21 cellular contexts compared by ENCODE assay signal in genomic region chr3:132669256-132669777, GRCh38. TPM values are rescaled to one million over a fixed set of nuclear protein-coding genes. Genes with fewer than 3 reads are reported as not detected.
DNase-seq lines count a peak whose midpoint lies in the region; ATAC-seq and TF ChIP-seq lines count a peak whose summit lies in the region.
"Had no signal": no experiment of that assay in that cellular context is flagged by ENCODE, and none has a peak within 500 bp of the region (broad histone marks: within the 10 kb centered on the region; RNA-seq: fewer than 3 reads in every experiment).

No MANE protein-coding gene starts in this region.

- no peak for TF ChIP-seq POLR2A in IMR-90 (IDR thresholded peaks at IDR 0.05; ENCODE audit: low read depth, low read length)

- no peak overlapping the region for H4K91ac ChIP-seq in IMR-90 (ENCODE audit: insufficient read depth, low read depth, low read length)

- H3K36me3 Mint-ChIP-seq in progenitor cell of endocrine pancreas (ENCODE audit: insufficient read depth): peaks cover 4% of the 10 kb centered on the region

- H3K27ac ChIP-seq in SK-N-SH (ENCODE audit: low read depth in 2 of 2, low read length in 1 of 2): no peak overlapping the region
- H3K27ac ChIP-seq in IMR-90 (ENCODE audit: insufficient read depth, low read length): peak overlapping the region; percentile 40; the same call in 1 of the 2 replicates
- H3K27ac ChIP-seq: HL-60, Peyer's patch had no signal

- 0 out of 4 replicates have a peak overlapping the region, but pooled peaks of 1 of the 2 experiments have one; percentile 30 for H4K8ac ChIP-seq in IMR-90 (ENCODE audit: low read depth in 2 of 2, low read length in 2 of 2)

- TF ChIP-seq EP300 in SK-N-SH (IDR thresholded peaks at IDR 0.05; ENCODE audit: borderline replicate concordance in 1 of 2, low read depth in 1 of 2, low read length in 1 of 2): no peak

- H3K4me2 ChIP-seq in SK-N-SH (no peak overlapping the region), IMR-90 (ENCODE audit: low read depth, low read length) (no peak overlapping the region)

- H2AFZ ChIP-seq in SK-N-SH (ENCODE audit: low read depth) (no peak overlapping the region), IMR-90 (replicated peaks; ENCODE audit: low read length, poor library complexity) (no peak overlapping the region)

- H2BK5ac ChIP-seq in IMR-90 (ENCODE audit: low read depth, low read length, poor library complexity, severe bottlenecking): peak overlapping the region; percentile 18

- POLR2A ChIA-PET in SK-N-SH (lab: Yijun Ruan, JAX) (no interaction called here), IMR-90 (lab: Charles Lee; ENCODE audit: unreplicated experiment) (no interaction called here)

- H3K14ac ChIP-seq in IMR-90 (replicated peaks; ENCODE audit: low read depth, low read length): no peak overlapping the region

- H3F3A ChIP-seq in SK-N-SH (replicated peaks; ENCODE audit: insufficient read depth): peaks cover 13% of the 10 kb centered on the region

- H3K4me3 ChIP-seq in SK-N-SH (ENCODE audit: low read depth in 2 of 2, low read length in 1 of 2) (no peak overlapping the region), IMR-90 (ENCODE audit: insufficient read depth, low read depth, low read length) (no peak overlapping the region)
- H3K4me3 ChIP-seq: HAP-1, Peyer's patch had no signal

- H2AK5ac ChIP-seq in IMR-90 (ENCODE audit: low read depth, low read length): no peak overlapping the region

- peak overlapping the region; percentile 41 for H3K27ac Mint-ChIP-seq in progenitor cell of endocrine pancreas
- H3K27ac Mint-ChIP-seq: CD4-positive, alpha-beta T cell had no signal

- H2BK20ac ChIP-seq in IMR-90 (ENCODE audit: low read depth, low read length): no peak overlapping the region

- H3K18ac ChIP-seq in IMR-90 (ENCODE audit: low read depth, low read length): no peak overlapping the region

- no peak overlapping the region for H3K4me3 Mint-ChIP-seq in progenitor cell of endocrine pancreas (ENCODE audit: low read depth)
- H3K4me3 Mint-ChIP-seq: CD4-positive, alpha-beta T cell had no signal

- H2BK15ac ChIP-seq in IMR-90 (ENCODE audit: low read depth, low read length): no peak overlapping the region

- H3K9me1 ChIP-seq in IMR-90 (ENCODE audit: insufficient read depth, low read length): 0 out of 2 replicates have a peak, but pooled peaks cover 5% of the 10 kb centered on the region

- no peak overlapping the region for H3K4ac ChIP-seq in IMR-90 (ENCODE audit: low read depth, low read length)

- H2AK9ac ChIP-seq in IMR-90 (replicated peaks; ENCODE audit: low read depth, low read length, poor library complexity): no peak overlapping the region

- DNase-seq in SK-N-SH (no peak), IMR-90 (peak; percentile 13), astrocyte of the hippocampus (ENCODE audit: low read depth, low spot score) (peak; percentile 4), progenitor cell of endocrine pancreas (ENCODE audit: low spot score, unreplicated experiment) (no peak), AG20443 (ENCODE audit: low spot score) (no peak)
- no peak for DNase-seq in activated CD4-positive, alpha-beta T cell treated with anti-CD3 and anti-CD28 coated beads, Interleukin-2, amount 50 U/mL, for 4 hours
- DNase-seq: 8988T; CD4-positive, alpha-beta T cell; DMS53; Kasumi-1; NCI-H1105 treated with DMSO at 0.1 percent for 48 hours; NCI-H1694; NCI-H2081 treated with DMSO at 0.1 percent for 48 hours; NCI-H748 treated with DMSO at 0.1 percent for 48 hours; NK-92 treated with Interleukin-12 subunit alpha and Interleukin-12 subunit beta, amount 100 ng/mL, for 24 hours; Peyer's patch; Right ventricle myocardium superior had no signal

- no peaks in the 10 kb centered on the region for H3K9me3 ChIP-seq in SK-N-SH
- H3K9me3 ChIP-seq in IMR-90 (ENCODE audit: control insufficient read depth, insufficient read depth, low read length): no peaks in the 10 kb centered on the region
- H3K9me3 ChIP-seq: HAP-1, Peyer's patch had no signal

- H3K27me3 Mint-ChIP-seq in progenitor cell of endocrine pancreas: no peaks in the 10 kb centered on the region
- H3K27me3 Mint-ChIP-seq: CD4-positive, alpha-beta T cell had no signal

- TF ChIP-seq CTCF in SK-N-SH (IDR thresholded peaks at IDR 0.05) (no peak), IMR-90 (conservative IDR thresholded peaks at IDR 0.05; ENCODE audit: low read depth, low read length) (no peak), progenitor cell of endocrine pancreas (IDR thresholded peaks at IDR 0.05; ENCODE audit: unreplicated experiment) (no peak)

- no peak overlapping the region for H3K56ac ChIP-seq in IMR-90 (ENCODE audit: extremely low read depth, insufficient read depth, low read length)

- no peak overlapping the region for H3K23ac ChIP-seq in IMR-90 (ENCODE audit: low read depth, low read length)

- H3K4me1 ChIP-seq in SK-N-SH (ENCODE audit: control insufficient read depth in 1 of 2, insufficient read depth in 2 of 2, low read depth in 1 of 2, low read length in 1 of 2) (peaks cover 0 to 12% of the 10 kb centered on the region in 2 experiments; a peak in 2 of 4 replicates), IMR-90 (ENCODE audit: control insufficient read depth, insufficient read depth, low read length) (peaks cover 4% of the 10 kb centered on the region)
- H3K4me1 ChIP-seq: Peyer's patch had no signal

- WGBS in SK-N-SH (ENCODE audit: low lambda C conversion rate): 91% methylated on average over 5 of the region's 5 CpGs
- 100% methylated on average over 3 of the region's 5 CpGs; no CpG with 5 or more reads in 1 of the 2 experiments for WGBS in IMR-90 (ENCODE audit: extremely low coverage in 2 of 2, insufficient read length in 1 of 2), 2 experiments

- no peak for TF ChIP-seq RAD21 in SK-N-SH (IDR thresholded peaks at IDR 0.05; ENCODE audit: low read length)
- TF ChIP-seq RAD21 in IMR-90 (IDR thresholded peaks at IDR 0.05; ENCODE audit: low read length): no peak

- dilution Hi-C loops in IMR-90 (cut with HindIII; ENCODE audit: low sequenced_read_pairs, unreplicated experiment): no loop called here

- no TSS peak for BruUV-seq in IMR-90 (replicated peaks; lab: Mats Ljungman, UMichigan)

- ATAC-seq in SK-N-SH treated with all-trans-retinoic acid at 6 μM for 48 hours (no peak; the same call in 2 of the 3 replicates), IMR-90 (ENCODE audit: low read depth) (peak; percentile 28), GM18907 (IDR thresholded peaks at IDR 0.05; ENCODE audit: unreplicated experiment) (no peak)

- in situ Hi-C loops in IMR-90 (cut with MboI; ENCODE audit: low sequenced_read_pairs): no loop called here

- H3K79me1 ChIP-seq in IMR-90 (ENCODE audit: low read depth in 1 of 2, low read length in 2 of 2): peaks cover 24 to 28% of the 10 kb centered on the region in 2 experiments

- intact Hi-C loops in IMR-90 (cut with micrococcal nuclease): no loop called here

- H3K79me2 ChIP-seq in SK-N-SH (ENCODE audit: insufficient read depth): peaks cover 14% of the 10 kb centered on the region

- H3K9me2 ChIP-seq in SK-N-SH: no peaks in the 10 kb centered on the region

- H3K4me1 Mint-ChIP-seq in progenitor cell of endocrine pancreas (ENCODE audit: low read depth): peaks cover 3% of the 10 kb centered on the region

- H3K36me3 ChIP-seq in SK-N-SH (replicated peaks in 1 of 2; ENCODE audit: control insufficient read depth in 1 of 2, insufficient read depth in 2 of 2, low read length in 1 of 2): peaks cover 54 to 67% of the 10 kb centered on the region in 2 experiments
- peaks cover 12% of the 10 kb centered on the region for H3K36me3 ChIP-seq in IMR-90 (ENCODE audit: control insufficient read depth, insufficient read depth, low read length)

- H3K9me3 Mint-ChIP-seq in progenitor cell of endocrine pancreas (ENCODE audit: low read depth): no peaks in the 10 kb centered on the region
- H3K9me3 Mint-ChIP-seq: CD4-positive, alpha-beta T cell had no signal

- H4K20me1 ChIP-seq in SK-N-SH (ENCODE audit: insufficient read depth) (no peaks in the 10 kb centered on the region), IMR-90 (ENCODE audit: insufficient read depth, low read length) (no peaks in the 10 kb centered on the region; the same call in 1 of the 2 replicates)

- H3K27me3 ChIP-seq in SK-N-SH (ENCODE audit: insufficient read depth) (no peaks in the 10 kb centered on the region), IMR-90 (ENCODE audit: control insufficient read depth, insufficient read depth, low read length) (no peaks in the 10 kb centered on the region)
- H3K27me3 ChIP-seq: Peyer's patch had no signal

- CTCF ChIA-PET in SK-N-SH (lab: Yijun Ruan, JAX): interaction anchor here (4.0 kb wide), 1 partner anchor 9 kb away, joined by 21 read pairs; the partner anchor contains the start of genes ACAD11 and UBA5
- CTCF ChIA-PET in IMR-90 (lab: Yijun Ruan, JAX): no interaction called here

- H3K9ac ChIP-seq in SK-N-SH: no peak overlapping the region
- no peak overlapping the region for H3K9ac ChIP-seq in IMR-90 (ENCODE audit: low read depth, low read length)

- no peak overlapping the region for H2BK120ac ChIP-seq in IMR-90 (ENCODE audit: low read depth, low read length)

- peak overlapping the region; percentile 83; the same call in 1 of the 2 replicates for H4K5ac ChIP-seq in IMR-90 (ENCODE audit: low read depth, low read length)

TF ChIP-seq in IMR-90, 13 proteins besides CTCF, POLR2A, EP300 and RAD21 (continues in another document):
- TF ChIP-seq MAFK (IDR thresholded peaks at IDR 0.05; ENCODE audit: low read depth, low read length): no peak

RNA-seq across cellular contexts. Expression of gene UBA5, which starts 9.2 kb away (rescaled TPM):
- 33.0 and 38.3 TPM in 2 replicates for polyA plus RNA-seq in SK-N-SH (2012; rRNA removed)
- 31.1 and 33.0 TPM in 2 replicates for polyA plus RNA-seq in SK-N-SH (2012; cell fraction: cytosol; rRNA removed)
- 47.7 and 65.7 TPM in 2 replicates for polyA plus RNA-seq in SK-N-SH (2012; cell fraction: nucleus; rRNA removed)
- 20.3 and 38.6 TPM in 2 replicates for total RNA-seq in IMR-90 (2012; rRNA removed)
- 30.4 and 43.1 TPM in 2 replicates for polyA plus RNA-seq in IMR-90 (2012; rRNA removed)
- 43.2 and 60.2 TPM in 2 replicates for polyA plus RNA-seq in IMR-90 (2012; cell fraction: cytosol; rRNA removed)
- 37.7 and 52.9 TPM in 2 replicates for polyA plus RNA-seq in IMR-90 (2012; cell fraction: nucleus; rRNA removed; ENCODE audit: low replicate concordance)
- 40.9 and 42.7 TPM in 2 replicates for total RNA-seq in progenitor cell of endocrine pancreas

RNA-seq across cellular contexts. Expression of gene ACAD11, which starts 9.7 kb away (rescaled TPM):
- polyA plus RNA-seq in SK-N-SH (2012; rRNA removed) (16.3 and 29.2 TPM in 2 replicates), IMR-90 (2012; rRNA removed) (12.8 and 16.0 TPM in 2 replicates)
- polyA plus RNA-seq in SK-N-SH (2012; cell fraction: cytosol; rRNA removed): 9.7 and 12.1 TPM in 2 replicates
- 67.3 and 114 TPM in 2 replicates for polyA plus RNA-seq in SK-N-SH (2012; cell fraction: nucleus; rRNA removed)
- total RNA-seq in IMR-90 (2012; rRNA removed) (18.8 and 27.8 TPM in 2 replicates), progenitor cell of endocrine pancreas (14.2 and 14.8 TPM in 2 replicates)
- 2.4 and 3.2 TPM in 2 replicates for polyA plus RNA-seq in IMR-90 (2012; cell fraction: cytosol; rRNA removed)
- polyA plus RNA-seq in IMR-90 (2012; cell fraction: nucleus; rRNA removed; ENCODE audit: low replicate concordance): 55.6 and 142 TPM in 2 replicates

RNA-seq across cellular contexts. Expression of gene NPHP3, which starts 52.9 kb away (rescaled TPM):
- 19.0 and 27.4 TPM in 2 replicates for polyA plus RNA-seq in SK-N-SH (2012; rRNA removed)
- 18.9 and 26.6 TPM in 2 replicates for polyA plus RNA-seq in SK-N-SH (2012; cell fraction: cytosol; rRNA removed)
- 68.9 and 69.9 TPM in 2 replicates for polyA plus RNA-seq in SK-N-SH (2012; cell fraction: nucleus; rRNA removed)
- total RNA-seq in IMR-90 (2012; rRNA removed): 21.3 and 26.9 TPM in 2 replicates
- polyA plus RNA-seq in IMR-90 (2012; rRNA removed): 16.4 and 19.9 TPM in 2 replicates
- polyA plus RNA-seq in IMR-90 (2012; cell fraction: cytosol; rRNA removed): 5.8 and 9.3 TPM in 2 replicates
- polyA plus RNA-seq in IMR-90 (2012; cell fraction: nucleus; rRNA removed; ENCODE audit: low replicate concordance): 37.6 and 55.7 TPM in 2 replicates
- 22.2 and 24.8 TPM in 2 replicates for total RNA-seq in progenitor cell of endocrine pancreas

Comparison
In these comparisons a context has a peak if more than half of its experiments do, and no peak if none do; other contexts are left out.
1. DNase-seq: peak in IMR-90 (single experiment) and astrocyte of the hippocampus (single experiment); none in SK-N-SH (single experiment), progenitor cell of endocrine pancreas (single experiment), activated CD4-positive, alpha-beta T cell treated with anti-CD3 and anti-CD28 coated beads, Interleukin-2, amount 50 U/mL, for 4 hours (0 of 2) and AG20443 (single experiment).